In the genomic region with DNA sequence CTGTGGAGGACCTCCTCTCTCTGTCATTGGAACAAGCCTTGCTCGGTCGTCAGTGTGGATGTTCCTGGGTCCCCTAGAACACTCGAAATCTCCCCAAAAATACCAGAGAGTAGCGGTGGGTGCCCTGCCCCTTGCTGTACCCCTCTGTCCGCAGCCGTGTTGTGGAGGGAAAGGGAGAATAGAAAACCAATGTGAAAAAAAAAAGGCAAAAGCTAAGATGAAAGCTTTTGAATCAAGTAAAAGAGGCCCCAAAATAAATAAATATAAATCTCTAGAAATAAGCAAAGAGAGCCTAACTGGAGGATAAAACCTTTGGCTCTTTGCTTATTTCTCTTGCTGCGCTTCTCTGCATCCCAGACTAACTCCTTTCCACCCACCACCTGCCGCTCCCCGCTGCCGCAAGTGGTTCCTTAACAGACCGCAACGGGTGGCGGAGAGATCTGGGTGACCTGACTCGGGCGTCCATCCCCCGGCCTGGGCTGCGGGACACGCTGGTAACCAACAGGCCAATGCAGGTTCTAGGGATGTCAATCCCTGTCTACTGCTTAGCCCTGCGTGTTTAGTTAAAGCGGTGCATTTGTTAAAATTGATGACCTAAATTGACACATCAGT, we compare ENCODE assay signal across 9 cellular contexts.
DNase-seq lines count a peak whose midpoint lies in the region; ATAC-seq and TF ChIP-seq lines count a peak whose summit lies in the region.
"Had no signal": no experiment of that assay in that cellular context is flagged by ENCODE, and none has a peak within 500 bp of the region (broad histone marks: within the 10 kb centered on the region; RNA-seq: fewer than 3 reads in every experiment).

No MANE protein-coding gene starts in this region.

- H2AFZ ChIP-seq in neuron (ENCODE audit: low read depth, low read length), result peak overlapping the region; percentile 89

- ATAC-seq in HG02678 (IDR thresholded peaks at IDR 0.05; ENCODE audit: unreplicated experiment), result no peak
- ATAC-seq: left lung had no signal

- H3K4me3 ChIP-seq in MG63 (peak overlapping the region; percentile 42), coronary artery (peak overlapping the region; percentile 55), neuron (ENCODE audit: low read length) (peak overlapping the region; percentile 49)
- H3K4me3 ChIP-seq: left lung had no signal

- H3K27ac ChIP-seq in coronary artery, result no peak overlapping the region
- H3K27ac ChIP-seq: left lung had no signal

- H3K9me3 ChIP-seq in MG63 (no peaks in the 10 kb centered on the region), neuron (ENCODE audit: low read length) (peaks cover 5% of the 10 kb centered on the region)

- H3K36me3 ChIP-seq in MG63, result no peaks in the 10 kb centered on the region
- H3K36me3 ChIP-seq in neuron (ENCODE audit: insufficient read depth, low read length), result no peaks in the 10 kb centered on the region
- H3K36me3 ChIP-seq: left lung had no signal

- DNase-seq in Daoy (ENCODE audit: low read depth) (peak; percentile 35), MG63 (no peak), coronary artery (ENCODE audit: low spot score) (no peak), H4 (ENCODE audit: low spot score) (no peak), HPDE6-E6E7 (ENCODE audit: extremely low spot score) (no peak)
- DNase-seq: left lung, NCI-H446 had no signal

- no peaks in the 10 kb centered on the region for H3K27me3 ChIP-seq in MG63
- peaks cover 34% of the 10 kb centered on the region for H3K27me3 ChIP-seq in neuron (ENCODE audit: insufficient read depth, low read length)

- no peak for TF ChIP-seq CTCF in coronary artery (IDR thresholded peaks at IDR 0.05)

- H3K4me1 ChIP-seq in neuron (ENCODE audit: insufficient read depth, low read length), result peaks cover 13% of the 10 kb centered on the region
- H3K4me1 ChIP-seq: left lung had no signal
